8 cellular contexts compared by ENCODE assay signal in genomic region chr12:15700595-15700994, GRCh38.
DNase-seq lines count a peak whose midpoint lies in the region; FAIRE-seq and TF ChIP-seq lines count a peak whose summit lies in the region.

No MANE protein-coding gene starts in this region.

- CTCF ChIA-PET in GM10248 (lab: Yijun Ruan, JAX) = no interaction called here
- CTCF ChIA-PET in PC-9 (lab: Charles Lee) = no interaction called here

- DNase-seq in GM10248 (ENCODE audit: extremely low spot score) = peak; percentile 15
- peak; percentile 12 for DNase-seq in H54 (ENCODE audit: insufficient read length, low spot score)
- DNase-seq in PC-9 = peak in 1 of 2 experiments; percentile 74
- peak; percentile 80 for DNase-seq in epithelial cell of esophagus (ENCODE audit: low read depth)
- DNase-seq in prostate gland (ENCODE audit: low spot score) = no peak
- DNase-seq in COLO668 (lab: John Stamatoyannopoulos, UW; ENCODE audit: unreplicated experiment) = no peak
- DNase-seq in NK-92 treated with Interleukin-12 subunit alpha and Interleukin-12 subunit beta, amount 100 ng/mL, for 24 hours (lab: John Stamatoyannopoulos, UW) = no peak
- DNase-seq in posterior vena cava (ENCODE audit: low spot score) = no peak

- TF ChIP-seq POLR2A in H54 (IDR thresholded peaks at IDR 0.05; ENCODE audit: low read depth, low read length) (no peak), prostate gland (IDR thresholded peaks at IDR 0.05) (no peak)

- 86% methylated on average over 1 of the region's 1 CpG for WGBS in prostate gland

- peak overlapping the region; percentile 13 for H3K4me2 ChIP-seq in PC-9

- H3F3A ChIP-seq in PC-9 (ENCODE audit: insufficient read depth, low read depth) = peaks cover 17% of the 10 kb centered on the region

- H3K79me2 ChIP-seq in PC-9 (ENCODE audit: low read depth) = peaks cover 75% of the 10 kb centered on the region

- TF ChIP-seq CTCF in GM10248 (IDR thresholded peaks at IDR 0.05; ENCODE audit: control extremely low read depth, extremely low read depth, low read depth, missing control alignments) (no peak), PC-9 (conservative IDR thresholded peaks at IDR 0.05) (no peak), epithelial cell of esophagus (IDR thresholded peaks at IDR 0.05; ENCODE audit: insufficient read depth, low read depth, low read length, missing control alignments) (no peak), prostate gland (IDR thresholded peaks at IDR 0.05) (no peak)

- POLR2A ChIA-PET in GM10248 (lab: Yijun Ruan, JAX) = no interaction called here
- POLR2A ChIA-PET in PC-9 (lab: Charles Lee; ENCODE audit: unreplicated experiment) = no interaction called here

- no peak overlapping the region; the same call in 1 of the 2 replicates for H2AFZ ChIP-seq in PC-9

- H3K27me3 ChIP-seq in PC-9 (ENCODE audit: insufficient read depth, low read depth) (no peaks in the 10 kb centered on the region), prostate gland (replicated peaks; ENCODE audit: insufficient read depth) (no peaks in the 10 kb centered on the region)

- peak; percentile 98 for FAIRE-seq in H54 (lab: Jason Lieb, UNC)

- H4K20me1 ChIP-seq in PC-9 (ENCODE audit: insufficient read depth) = no peaks in the 10 kb centered on the region

- H3K4me3 ChIP-seq in PC-9 (no peak overlapping the region), epithelial cell of esophagus (ENCODE audit: low read length) (no peak overlapping the region), prostate gland (no peak overlapping the region)

- peaks cover 27% of the 10 kb centered on the region for H3K4me1 ChIP-seq in PC-9 (replicated peaks; ENCODE audit: insufficient read depth)
- H3K4me1 ChIP-seq in prostate gland (replicated peaks) = no peaks in the 10 kb centered on the region

- intact Hi-C loops in PC-9 (cut with micrococcal nuclease; ENCODE audit: unreplicated experiment) = loop anchor here (5.0 kb wide), 3 partner anchors 33 to 157 kb away; partner anchors contain the start of gene EPS8
- intact Hi-C loops in prostate gland (cut with DNase I) = no loop called here
- intact Hi-C loops in posterior vena cava (cut with DNase I) = no loop called here

- H3K9me3 ChIP-seq in PC-9 (ENCODE audit: insufficient read depth, low read depth) = 0 out of 2 replicates have a peak, but pooled peaks cover 8% of the 10 kb centered on the region
- H3K9me3 ChIP-seq in prostate gland = no peaks in the 10 kb centered on the region

- peaks cover 4% of the 10 kb centered on the region; the same call in 1 of the 2 replicates for H3K36me3 ChIP-seq in PC-9 (ENCODE audit: low read depth)
- no peaks in the 10 kb centered on the region for H3K36me3 ChIP-seq in prostate gland

- H3K9me2 ChIP-seq in PC-9 (ENCODE audit: insufficient read depth) = no peaks in the 10 kb centered on the region

- H3K27ac ChIP-seq in PC-9 (peak overlapping the region; percentile 58), prostate gland (peak overlapping the region; percentile 2 to 10)

- no TSS peak for BruUV-seq in PC-9 (replicated peaks; lab: Mats Ljungman, UMichigan)

Comparison
In these comparisons a context has a peak if more than half of its experiments do, and no peak if none do; other contexts are left out.
1. DNase-seq: peak in GM10248 (single experiment), H54 (single experiment) and epithelial cell of esophagus (single experiment); none in prostate gland (single experiment), COLO668 (single experiment), NK-92 treated with Interleukin-12 subunit alpha and Interleukin-12 subunit beta, amount 100 ng/mL, for 24 hours (single experiment) and posterior vena cava (single experiment).